ENCODE assay signal across 8 cellular contexts in genomic region chr3:106299300-106300098, GRCh38.
DNase-seq lines count a peak whose midpoint lies in the region; ATAC-seq, FAIRE-seq and TF ChIP-seq lines count a peak whose summit lies in the region.

No MANE protein-coding gene starts in this region.

- H3K4me1 ChIP-seq in A549 = 0 out of 3 replicates have a peak, but pooled peaks cover 3% of the 10 kb centered on the region

- no peak overlapping the region for H3K4me3 Mint-ChIP-seq in activated B cell treated with CpG ODN at 0.5 μM for 24 hours

- no peak for FAIRE-seq in A549 (lab: Jason Lieb, UNC)
- no peak for FAIRE-seq in urothelium cell line (lab: Jason Lieb, UNC)

- CTCF ChIA-PET in A549 (lab: Yijun Ruan, JAX) (no interaction called here), activated B cell treated with CpG ODN at 0.5 μM for 24 hours (lab: Charles Lee) (no interaction called here)

- H3K9me3 Mint-ChIP-seq in activated B cell treated with CpG ODN at 0.5 μM for 24 hours = no peaks in the 10 kb centered on the region

- ATAC-seq in A549 = no peak
- ATAC-seq in GM18861 (IDR thresholded peaks at IDR 0.05; ENCODE audit: unreplicated experiment) = peak; percentile 60
- ATAC-seq in HG02943 (IDR thresholded peaks at IDR 0.05; ENCODE audit: low read depth, unreplicated experiment) = peak; percentile 49
- ATAC-seq in activated B cell treated with CpG ODN at 0.5 μM for 24 hours (ENCODE audit: low read depth) = peak; percentile 41

- POLR2A ChIA-PET in A549 (lab: Yijun Ruan, JAX) (no interaction called here), activated B cell treated with CpG ODN at 0.5 μM for 24 hours (lab: Charles Lee) (no interaction called here)

- no peak overlapping the region for H3K27ac ChIP-seq in A549

- 36% methylated on average over 2 of the region's 2 CpGs for WGBS in A549 (ENCODE audit: missing lambda C conversion rate)

- H3K4me3 ChIP-seq in A549 = no peak overlapping the region

- DNase-seq in A549 (ENCODE audit: low read depth in 1 of 2, low spot score in 1 of 2) = peak in 1 of 2 experiments; percentile 9
- no peak for DNase-seq in activated B cell treated with CpG ODN at 0.5 μM for 24 hours
- DNase-seq in posterior vena cava (ENCODE audit: low spot score) = no peak
- DNase-seq in urothelium cell line (ENCODE audit: low spot score) = no peak
- DNase-seq in OCI-M1 (lab: John Stamatoyannopoulos, UW) = no peak
- no peak for DNase-seq in NCI-H1048 (lab: John Stamatoyannopoulos, UW)

- no peaks in the 10 kb centered on the region for H3K27me3 Mint-ChIP-seq in activated B cell treated with CpG ODN at 0.5 μM for 24 hours

- TF ChIP-seq EP300 in A549 (IDR thresholded peaks at IDR 0.05) = no peak

- TF ChIP-seq CTCF in A549 (IDR thresholded peaks at IDR 0.05) (no peak), activated B cell treated with CpG ODN at 0.5 μM for 24 hours (IDR thresholded peaks at IDR 0.05) (no peak)

- H3K4me2 ChIP-seq in A549 = 0 out of 3 replicates have a peak overlapping the region, but pooled peaks have one; percentile 8

- H3K36me3 Mint-ChIP-seq in activated B cell treated with CpG ODN at 0.5 μM for 24 hours (ENCODE audit: low read depth) = no peaks in the 10 kb centered on the region

- no peak for TF ChIP-seq POLR2A in A549 (IDR thresholded peaks at IDR 0.05; ENCODE audit: low read length)

- H3K4me1 Mint-ChIP-seq in activated B cell treated with CpG ODN at 0.5 μM for 24 hours = peaks cover 25% of the 10 kb centered on the region

- intact Hi-C loops in activated B cell treated with CpG ODN at 0.5 μM for 24 hours (cut with micrococcal nuclease) = no loop called here
- intact Hi-C loops in posterior vena cava (cut with DNase I) = no loop called here

- TF ChIP-seq RAD21 in A549 (conservative IDR thresholded peaks at IDR 0.05 in 1 of 2, IDR thresholded peaks at IDR 0.05 in 1 of 2) = no peak

- no peak overlapping the region for H3K27ac Mint-ChIP-seq in activated B cell treated with CpG ODN at 0.5 μM for 24 hours

- no peaks in the 10 kb centered on the region for H3K9me3 ChIP-seq in A549

TF ChIP-seq in A549, 52 proteins besides CTCF, POLR2A, EP300 and RAD21:
- TF ChIP-seq HOXA7 (CRISPR knock-in tag; IDR thresholded peaks at IDR 0.05) (no peak), CEBPB (IDR thresholded peaks at IDR 0.05) (no peak), TFCP2L1 (CRISPR knock-in tag; IDR thresholded peaks at IDR 0.05) (no peak), KDM1A (IDR thresholded peaks at IDR 0.05; ENCODE audit: low read depth) (no peak), HDAC2 (IDR thresholded peaks at IDR 0.05) (no peak), ZC3H11A (IDR thresholded peaks at IDR 0.05) (no peak), ESRRA (IDR thresholded peaks at IDR 0.05; ENCODE audit: borderline replicate concordance, low read length) (no peak), USF2 (IDR thresholded peaks at IDR 0.05) (no peak), ZNF302 (CRISPR knock-in tag; IDR thresholded peaks at IDR 0.05) (no peak), FOSL2 (IDR thresholded peaks at IDR 0.05) (no peak), FOSL2 (CRISPR knock-in tag; IDR thresholded peaks at IDR 0.05) (no peak), JUNB (IDR thresholded peaks at IDR 0.05) (no peak), JUN (IDR thresholded peaks at IDR 0.05) (no peak), ZFP36 (IDR thresholded peaks at IDR 0.05; ENCODE audit: borderline replicate concordance, partially characterized antibody) (no peak), HES2 (IDR thresholded peaks at IDR 0.05) (no peak), CBX2 (IDR thresholded peaks at IDR 0.05; ENCODE audit: borderline replicate concordance, low read depth) (no peak)
TF ChIP-seq in A549: peak in this region for 0.

Comparison
In these comparisons a context has a peak if more than half of its experiments do, and no peak if none do; other contexts are left out.
1. ATAC-seq: peak in GM18861 (single experiment), HG02943 (single experiment) and activated B cell treated with CpG ODN at 0.5 μM for 24 hours (single experiment); none in A549 (0 of 2).